In genomic region chr10:70974351-70974901, GRCh38 we compare ENCODE assay signal across 13 cellular contexts.
A peak's percentile ranks its signal among the peaks of the same experiment; 100 is the strongest.
DNase-seq lines count a peak whose midpoint lies in the region; ATAC-seq, FAIRE-seq and TF ChIP-seq lines count a peak whose summit lies in the region.
"Had no signal": no experiment of that assay in that cellular context is flagged by ENCODE, and none has a peak within 500 bp of the region (broad histone marks: within the 10 kb centered on the region; RNA-seq: fewer than 3 reads in every experiment).

No MANE protein-coding gene starts in this region.

- DNase-seq in 8988T (peak; percentile 47), Calu3 (peak; percentile 14), NCI-H2171 (lab: John Stamatoyannopoulos, UW) (peak; percentile 28), endothelial cell of umbilical vein (ENCODE audit: low read depth, low spot score) (no peak), UCSD-AML1 (lab: John Stamatoyannopoulos, UW; ENCODE audit: unreplicated experiment) (no peak), prostate gland (ENCODE audit: low spot score) (no peak), neuronal stem cell (ENCODE audit: low spot score) (no peak)
- DNase-seq: Caco-2, mucosa of descending colon had no signal

- dilution Hi-C loops in endothelial cell of umbilical vein (cut with MboI; ENCODE audit: extremely low pct_ligation_motif_present, low sequenced_read_pairs) = no loop called here

- H3K9me3 Mint-ChIP-seq in Calu3 (ENCODE audit: low read depth, unreplicated experiment) = no peaks in the 10 kb centered on the region

- H4K8ac ChIP-seq in neuronal stem cell (ENCODE audit: low read depth, low read length) = no peak overlapping the region

- no peak overlapping the region for H3K4me3 Mint-ChIP-seq in Calu3 (ENCODE audit: low read depth, unreplicated experiment)

- intact Hi-C loops in Calu3 (cut with micrococcal nuclease; ENCODE audit: unreplicated experiment) = no loop called here
- intact Hi-C loops in endothelial cell of umbilical vein (cut with micrococcal nuclease) = no loop called here
- intact Hi-C loops in prostate gland (cut with DNase I) = no loop called here

- H2AFZ ChIP-seq in endothelial cell of umbilical vein (ENCODE audit: low read depth, low read length) = no peak overlapping the region
- H2AFZ ChIP-seq in neuronal stem cell (ENCODE audit: low read length) = no peak overlapping the region

- H2BK15ac ChIP-seq in neuronal stem cell (ENCODE audit: low read length) = no peak overlapping the region

- H2BK12ac ChIP-seq in neuronal stem cell (ENCODE audit: low read length) = no peak overlapping the region

- H3K4me2 ChIP-seq in endothelial cell of umbilical vein (ENCODE audit: insufficient read depth, low read length) (no peak overlapping the region), neuronal stem cell (ENCODE audit: insufficient read depth, low read length, poor library complexity, severe bottlenecking) (no peak overlapping the region)

- CTCF ChIA-PET in Calu3 (lab: Charles Lee) = no interaction called here
- CTCF ChIA-PET in endothelial cell of umbilical vein (lab: Charles Lee) = interaction anchor here (1.3 kb wide), 1 partner anchor 23 kb away, joined by 4 read pairs; no protein-coding TSS in a partner anchor

- H3K4me1 ChIP-seq in endothelial cell of umbilical vein (ENCODE audit: control insufficient read depth, extremely low read depth, insufficient read depth, low read length) = no peaks in the 10 kb centered on the region
- no peaks in the 10 kb centered on the region for H3K4me1 ChIP-seq in prostate gland (replicated peaks)
- H3K4me1 ChIP-seq in neuronal stem cell (ENCODE audit: control insufficient read depth in 2 of 2, insufficient read depth in 1 of 2, low read depth in 1 of 2, low read length in 2 of 2) = peaks cover 2 to 5% of the 10 kb centered on the region in 2 donors
- H3K4me1 ChIP-seq: right atrium auricular region had no signal

- no peak overlapping the region for H2AK5ac ChIP-seq in neuronal stem cell (ENCODE audit: low read depth, low read length)

- H3K36me3 ChIP-seq in endothelial cell of umbilical vein (ENCODE audit: control insufficient read depth in 2 of 2, extremely low read depth in 1 of 2, insufficient read depth in 2 of 2, low read length in 2 of 2) (no peaks in the 10 kb centered on the region), prostate gland (no peaks in the 10 kb centered on the region), neuronal stem cell (replicated peaks in 1 of 2; ENCODE audit: control insufficient read depth in 2 of 2, insufficient read depth in 2 of 2, low read length in 2 of 2) (no peaks in the 10 kb centered on the region)
- H3K36me3 ChIP-seq: right atrium auricular region had no signal

- no peak overlapping the region for H2BK5ac ChIP-seq in neuronal stem cell (ENCODE audit: low read length)

- no peaks in the 10 kb centered on the region for H3K79me1 ChIP-seq in neuronal stem cell (ENCODE audit: low read depth, low read length)

- no peak overlapping the region for H4K91ac ChIP-seq in neuronal stem cell (ENCODE audit: low read depth, low read length, poor library complexity)

- 36% methylated on average over 5 of the region's 5 CpGs for WGBS in prostate gland
- WGBS in neuronal stem cell (ENCODE audit: extremely low coverage in 2 of 2, insufficient read length in 2 of 2, insufficient replicate concordance in 1 of 2), 2 donors = no CpG with 5 or more reads among the region's 5 CpGs

- TF ChIP-seq CTCF in Calu3 (IDR thresholded peaks at IDR 0.05; ENCODE audit: unreplicated experiment) (no peak), endothelial cell of umbilical vein (IDR thresholded peaks at IDR 0.05; ENCODE audit: extremely low read depth in 1 of 2, insufficient read depth in 1 of 2, low read depth in 1 of 2, low read length in 2 of 2) (no peak), prostate gland (IDR thresholded peaks at IDR 0.05) (no peak)

- TF ChIP-seq POLR2A in endothelial cell of umbilical vein (IDR thresholded peaks at IDR 0.05; ENCODE audit: low read depth, low read length) (no peak), prostate gland (IDR thresholded peaks at IDR 0.05) (no peak)

- H3K4me3 ChIP-seq in endothelial cell of umbilical vein (replicated peaks in 1 of 3; ENCODE audit: insufficient read depth in 1 of 3, low read depth in 1 of 3, low read length in 3 of 3) = no peak overlapping the region
- no peak overlapping the region for H3K4me3 ChIP-seq in prostate gland
- H3K4me3 ChIP-seq in neuronal stem cell (ENCODE audit: low read length in 2 of 2) = no peak overlapping the region
- H3K4me3 ChIP-seq: coronary artery, mucosa of descending colon, right atrium auricular region had no signal

- no peak overlapping the region for H3K14ac ChIP-seq in neuronal stem cell (ENCODE audit: low read length)

- H3K27ac ChIP-seq in endothelial cell of umbilical vein (ENCODE audit: insufficient read depth, low read depth, low read length) = no peak overlapping the region
- H3K27ac ChIP-seq in prostate gland = no peak overlapping the region
- H3K27ac ChIP-seq in neuronal stem cell (replicated peaks; ENCODE audit: low read length) = no peak overlapping the region
- H3K27ac ChIP-seq: coronary artery, right atrium auricular region had no signal

- no peak overlapping the region for H3K23ac ChIP-seq in neuronal stem cell (ENCODE audit: low read depth, low read length, poor library complexity)

- ATAC-seq in HG03354 (IDR thresholded peaks at IDR 0.05; ENCODE audit: poor library complexity, severe bottlenecking, unreplicated experiment) = no peak
- ATAC-seq: mucosa of descending colon had no signal

- H3K4ac ChIP-seq in neuronal stem cell (ENCODE audit: low read length) = no peak overlapping the region

- POLR2A ChIA-PET in endothelial cell of umbilical vein (lab: Charles Lee) = no interaction called here

- H3K36me3 Mint-ChIP-seq in Calu3 (ENCODE audit: insufficient read depth, unreplicated experiment) = no peaks in the 10 kb centered on the region

- H3K27ac Mint-ChIP-seq in Calu3 (ENCODE audit: unreplicated experiment) = no peak overlapping the region

- H3K9me3 ChIP-seq in endothelial cell of umbilical vein (replicated peaks; ENCODE audit: control insufficient read depth, insufficient read depth, low read length) = no peaks in the 10 kb centered on the region
- no peaks in the 10 kb centered on the region for H3K9me3 ChIP-seq in prostate gland
- H3K9me3 ChIP-seq in neuronal stem cell (replicated peaks in 1 of 2; ENCODE audit: control insufficient read depth in 2 of 2, insufficient read depth in 1 of 2, low read depth in 1 of 2, low read length in 2 of 2) = peaks cover 0 to 4% of the 10 kb centered on the region in 2 donors
- H3K9me3 ChIP-seq: mucosa of descending colon had no signal

- no peak overlapping the region for H3K18ac ChIP-seq in neuronal stem cell (ENCODE audit: low read length)

- H3K27me3 ChIP-seq in endothelial cell of umbilical vein (ENCODE audit: control insufficient read depth in 2 of 2, insufficient read depth in 2 of 2, low read length in 2 of 2) (peaks cover 6 to 7% of the 10 kb centered on the region in 2 experiments), prostate gland (replicated peaks; ENCODE audit: insufficient read depth) (no peaks in the 10 kb centered on the region), neuronal stem cell (ENCODE audit: control insufficient read depth in 3 of 3, insufficient read depth in 3 of 3, low read depth in 1 of 3, low read length in 3 of 3) (no peaks in the 10 kb centered on the region)
- H3K27me3 ChIP-seq: right atrium auricular region had no signal

- H3K9ac ChIP-seq in endothelial cell of umbilical vein (replicated peaks; ENCODE audit: extremely low read depth, insufficient read depth, low read length) (no peak overlapping the region), neuronal stem cell (ENCODE audit: low read depth, low read length, poor library complexity) (no peak overlapping the region)

- H3K27me3 Mint-ChIP-seq in Calu3 (ENCODE audit: unreplicated experiment) = peaks cover 80% of the 10 kb centered on the region

- H3K79me2 ChIP-seq in endothelial cell of umbilical vein (ENCODE audit: control insufficient read depth, insufficient read depth, low read length) = no peaks in the 10 kb centered on the region

- no peaks in the 10 kb centered on the region for H4K20me1 ChIP-seq in endothelial cell of umbilical vein (replicated peaks; ENCODE audit: control insufficient read depth, extremely low read depth, insufficient read depth, low read length)

- no peaks in the 10 kb centered on the region for H3K4me1 Mint-ChIP-seq in Calu3 (ENCODE audit: low read depth, unreplicated experiment)

- no peaks in the 10 kb centered on the region for H3K9me1 ChIP-seq in endothelial cell of umbilical vein (replicated peaks; ENCODE audit: control insufficient read depth, extremely low read depth, insufficient read depth, low read length)

- BruUV-seq in Calu3 (replicated peaks; lab: Mats Ljungman, UMichigan) (no TSS peak), endothelial cell of umbilical vein (replicated peaks; lab: Mats Ljungman, UMichigan) (no TSS peak)

- H2BK120ac ChIP-seq in neuronal stem cell (ENCODE audit: low read depth, low read length) = no peak overlapping the region

- FAIRE-seq in endothelial cell of umbilical vein (lab: Jason Lieb, UNC) = no peak
- FAIRE-seq: TTC549 had no signal

TF ChIP-seq in endothelial cell of umbilical vein, 7 proteins besides CTCF, POLR2A, EP300 and RAD21:
- TF ChIP-seq GATA2 (IDR thresholded peaks at IDR 0.05; ENCODE audit: insufficient read depth, insufficient read length, low read depth, low read length) (no peak), JUN (IDR thresholded peaks at IDR 0.05; ENCODE audit: borderline replicate concordance, insufficient read depth, insufficient read length, low read depth) (peak; percentile 23), POLR2AphosphoS5 (IDR thresholded peaks at IDR 0.05; ENCODE audit: insufficient read depth, low read depth, low read length) (no peak), MYC (IDR thresholded peaks at IDR 0.05; ENCODE audit: low read depth, low read length) (no peak)
TF ChIP-seq in endothelial cell of umbilical vein: peak in this region for 1.

Comparison
In these comparisons a context has a peak if more than half of its experiments do, and no peak if none do; other contexts are left out.
1. DNase-seq: peak in 8988T (single experiment), Calu3 (single experiment) and NCI-H2171 (single experiment); none in endothelial cell of umbilical vein (single experiment), UCSD-AML1 (single experiment), prostate gland (single experiment) and neuronal stem cell (single experiment).